In the genomic region with DNA sequence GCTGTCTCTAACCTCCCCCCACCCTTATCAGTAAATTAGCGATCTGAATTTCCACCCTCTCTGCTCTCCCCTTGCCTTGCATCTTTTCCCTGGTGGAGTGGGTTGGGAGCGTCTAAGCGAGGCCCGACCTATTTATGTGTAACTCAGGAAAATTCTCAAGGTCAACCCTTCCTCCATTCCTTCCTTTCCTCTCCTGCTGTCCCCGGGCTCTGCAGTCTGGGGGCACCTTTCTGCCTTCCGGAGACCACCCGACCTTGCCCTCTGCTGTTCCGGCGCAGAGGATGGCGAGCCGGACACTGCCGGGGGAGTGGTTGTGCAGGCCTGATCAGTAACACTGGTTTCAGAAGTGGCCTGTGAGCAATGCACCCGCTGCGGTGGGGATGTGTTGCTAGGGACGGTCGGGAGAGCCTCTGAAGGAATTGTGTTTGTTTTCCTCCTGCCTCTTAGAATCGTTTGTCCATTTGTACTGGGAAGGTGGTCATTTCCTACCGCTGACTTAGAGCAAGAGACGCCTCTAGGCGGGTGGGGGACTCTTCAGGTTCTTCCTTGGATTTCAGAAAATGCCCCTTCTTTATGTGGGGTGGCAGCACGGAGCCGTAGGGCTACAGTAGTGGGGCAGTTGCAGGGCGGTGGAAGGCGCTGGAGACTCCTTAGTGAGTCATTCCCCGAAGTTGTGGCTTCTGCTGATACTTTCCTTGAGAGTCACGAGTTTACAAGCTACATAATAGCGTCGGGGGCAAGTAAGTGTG, we compare ENCODE assay signal across 8 cellular contexts. TPM values are rescaled to one million over a fixed set of nuclear protein-coding genes. Genes with fewer than 3 reads are reported as not detected.
DNase-seq lines count a peak whose midpoint lies in the region; ATAC-seq, FAIRE-seq and TF ChIP-seq lines count a peak whose summit lies in the region.

No MANE protein-coding gene starts in this region.

- no peak overlapping the region for H4K5ac ChIP-seq in H1 (ENCODE audit: insufficient read length, low read depth, low read length)
- H4K5ac ChIP-seq in mesendoderm (ENCODE audit: low read length) = no peak overlapping the region

- peak overlapping the region; percentile 9; the same call in 1 of the 2 replicates for H4K8ac ChIP-seq in H1 (ENCODE audit: extremely low read depth, insufficient read depth, low read length)
- no peak overlapping the region for H4K8ac ChIP-seq in mesendoderm (ENCODE audit: low read depth, low read length)

- H3K79me2 ChIP-seq in H1 (ENCODE audit: control insufficient read depth in 1 of 2, insufficient read depth in 2 of 2, low read length in 2 of 2) = peaks cover 0 to 28% of the 10 kb centered on the region in 2 experiments; a peak in 2 of 4 replicates
- no peaks in the 10 kb centered on the region for H3K79me2 ChIP-seq in mesendoderm (ENCODE audit: control insufficient read depth, insufficient read depth, low read length)

- H3K23me2 ChIP-seq in H1 (ENCODE audit: low read depth, low read length) = peaks cover 10% of the 10 kb centered on the region; the same call in 1 of the 2 replicates

- CTCF ChIA-PET in H1 (lab: Charles Lee; ENCODE audit: partially characterized antibody) = interaction anchor here (1.3 to 2.2 kb wide), 3 partner anchors 14 to 513 kb away, joined by 3 to 8 read pairs (median 3); no protein-coding TSS in a partner anchor

- H3K4ac ChIP-seq in H1 (replicated peaks; ENCODE audit: insufficient read length, low read depth, low read length) (no peak overlapping the region), mesendoderm (ENCODE audit: low read depth, low read length) (no peak overlapping the region)

- H2BK5ac ChIP-seq in H1 (ENCODE audit: low read depth, low read length) (no peak overlapping the region; the same call in 1 of the 2 replicates), mesendoderm (ENCODE audit: low read length) (no peak overlapping the region)

- no peak for TF ChIP-seq RAD21 in H1 (IDR thresholded peaks at IDR 0.05 in 1 of 2, conservative IDR thresholded peaks at IDR 0.05 in 1 of 2; ENCODE audit: low read depth in 2 of 2, low read length in 2 of 2)

- FAIRE-seq in H1 (lab: Jason Lieb, UNC) = no peak

- H3K9me3 ChIP-seq in H1 (ENCODE audit: insufficient read depth in 2 of 2, low read depth in 1 of 2, low read length in 1 of 2) = no peaks in the 10 kb centered on the region

- H2BK15ac ChIP-seq in H1 (ENCODE audit: low read length) = no peak overlapping the region; the same call in 1 of the 2 replicates
- H2BK15ac ChIP-seq in mesendoderm (replicated peaks; ENCODE audit: low read depth) = no peak overlapping the region

- H3K4me3 ChIP-seq in H1 (ENCODE audit: extremely low read depth in 1 of 4, insufficient read depth in 2 of 4, low read depth in 3 of 4, low read length in 4 of 4) (peak overlapping the region; percentile 57 to 84 (median 82)), mesendoderm (ENCODE audit: low read length) (peak overlapping the region; percentile 86)

- no peak overlapping the region for H4K91ac ChIP-seq in H1 (replicated peaks; ENCODE audit: insufficient read length, low read length)

- H2BK20ac ChIP-seq in H1 (ENCODE audit: low read length) = no peak overlapping the region

- H3K18ac ChIP-seq in H1 (ENCODE audit: extremely low read depth, low read length) (no peak overlapping the region; the same call in 1 of the 2 replicates), mesendoderm (ENCODE audit: low read length) (peak overlapping the region; percentile 9)

- peak overlapping the region; percentile 15; the same call in 1 of the 2 replicates for H2AFZ ChIP-seq in H1 (ENCODE audit: low read length)

- H4K20me1 ChIP-seq in H1 (replicated peaks in 1 of 2; ENCODE audit: control insufficient read depth in 1 of 2, insufficient read depth in 2 of 2, low read length in 2 of 2) = no peaks in the 10 kb centered on the region

- no peak overlapping the region for H2BK120ac ChIP-seq in H1 (replicated peaks; ENCODE audit: low read depth, low read length)
- H2BK120ac ChIP-seq in mesendoderm (ENCODE audit: low read depth, low read length) = no peak overlapping the region

- H3K27me3 ChIP-seq in H1 (replicated peaks in 1 of 4; ENCODE audit: control insufficient read depth in 3 of 4, extremely low read depth in 1 of 4, insufficient read depth in 3 of 4, low read length in 3 of 4) (no peaks in the 10 kb centered on the region), mesendoderm (ENCODE audit: insufficient read depth, low read length, poor library complexity) (no peaks in the 10 kb centered on the region)

- peaks cover 3 to 11% (median 6%) of the 10 kb centered on the region in 4 experiments; a peak in 4 of 7 replicates for H3K4me1 ChIP-seq in H1 (replicated peaks in 1 of 4; ENCODE audit: control insufficient read depth in 3 of 4, insufficient read depth in 4 of 4, low read length in 3 of 4)
- H3K4me1 ChIP-seq in mesendoderm (ENCODE audit: control insufficient read depth, low read depth, low read length) = peaks cover 2% of the 10 kb centered on the region

- peak overlapping the region; percentile 49 for H3K56ac ChIP-seq in H1 (replicated peaks; ENCODE audit: insufficient read length, low read depth, low read length)
- H3K56ac ChIP-seq in mesendoderm (ENCODE audit: low read length) = peak overlapping the region; percentile 87

- H3K27ac ChIP-seq in H1 (ENCODE audit: low read depth, low read length) (no peak overlapping the region), mesendoderm (ENCODE audit: low read depth, low read length) (peak overlapping the region; percentile 13)

- no peak for TF ChIP-seq CTCF in H1 (IDR thresholded peaks at IDR 0.05; ENCODE audit: control extremely low read depth in 1 of 3, insufficient read depth in 1 of 3, low read depth in 1 of 3, low read length in 3 of 3)

- H3K36me3 ChIP-seq in H1 (ENCODE audit: control insufficient read depth in 2 of 4, insufficient read depth in 4 of 4, low read length in 3 of 4) (no peaks in the 10 kb centered on the region), mesendoderm (ENCODE audit: control insufficient read depth, insufficient read depth, low read length) (no peaks in the 10 kb centered on the region)

- no peak; a peak in 1 of 3 replicates for TF ChIP-seq POLR2A in H1 (IDR thresholded peaks at IDR 0.05; ENCODE audit: control extremely low read depth in 1 of 2, low read depth in 2 of 2, low read length in 2 of 2)

- peak overlapping the region; percentile 75 to 86 for H3K4me2 ChIP-seq in H1 (ENCODE audit: insufficient read depth in 1 of 2, low read depth in 2 of 2, low read length in 2 of 2)
- H3K4me2 ChIP-seq in mesendoderm (ENCODE audit: low read length) = peak overlapping the region; percentile 49

- H3K14ac ChIP-seq in H1 (ENCODE audit: insufficient read length) = no peak overlapping the region

- H3K9ac ChIP-seq in H1 (replicated peaks in 1 of 4; ENCODE audit: extremely low read depth in 1 of 4, low read depth in 3 of 4, low read length in 3 of 4) = peak overlapping the region in 3 of 4 experiments; percentile 15 to 67 (median 15); a peak in 4 of 7 replicates
- H3K9ac ChIP-seq in mesendoderm (ENCODE audit: low read length) = peak overlapping the region; percentile 76

- peak; percentile 32 for ATAC-seq in HG02588 (IDR thresholded peaks at IDR 0.05; ENCODE audit: unreplicated experiment)

- WGBS in H1 (ENCODE audit: extremely low coverage in 1 of 2, insufficient coverage in 1 of 2, insufficient read length in 1 of 2, insufficient replicate concordance in 2 of 2, low coverage in 1 of 2, low lambda C conversion rate in 2 of 2, missing lambda C conversion rate in 1 of 2), 2 experiments = 2% methylated on average over 28 of the region's 28 CpGs; no CpG with 5 or more reads in 1 of the 2 experiments
- no CpG with 5 or more reads among the region's 28 CpGs for WGBS in mesendoderm (ENCODE audit: extremely low coverage, insufficient coverage, low lambda C conversion rate)

- H3K79me1 ChIP-seq in H1 (ENCODE audit: low read depth, low read length) (no peaks in the 10 kb centered on the region), mesendoderm (ENCODE audit: low read length) (peaks cover 5% of the 10 kb centered on the region)

- POLR2A ChIA-PET in H1 (lab: Charles Lee; ENCODE audit: partially characterized antibody) = interaction anchor here (0.8 to 2.2 kb wide), 6 partner anchors 8 to 197 kb away, joined by 3 to 8 read pairs (median 3); no protein-coding TSS in a partner anchor

- no peak overlapping the region for H2AK5ac ChIP-seq in H1 (ENCODE audit: low read depth, low read length)
- H2AK5ac ChIP-seq in mesendoderm (ENCODE audit: low read length) = no peak overlapping the region

- no peak overlapping the region for H2BK12ac ChIP-seq in H1 (ENCODE audit: low read depth, low read length)

- no peak overlapping the region for H3K23ac ChIP-seq in H1 (ENCODE audit: insufficient read length)
- no peak overlapping the region for H3K23ac ChIP-seq in mesendoderm (ENCODE audit: low read length)

- peak; percentile 35 for DNase-seq in NCI-H2171 treated with DMSO at 0.1 percent for 48 hours (lab: John Stamatoyannopoulos, UW)
- no peak for DNase-seq in NCI-H2171 (lab: John Stamatoyannopoulos, UW)
- DNase-seq in NCI-H146 treated with DMSO at 0.1 percent for 48 hours (lab: John Stamatoyannopoulos, UW; ENCODE audit: unreplicated experiment) = peak; percentile 31
- peak; percentile 20 for DNase-seq in activated CD4-positive, alpha-beta T cell treated with anti-CD3 and anti-CD28 coated beads, Interleukin-2, amount 50 U/mL, for 1 hour
- peak in 1 of 2 experiments; percentile 66 for DNase-seq in H1 (ENCODE audit: low read depth in 1 of 2, low spot score in 2 of 2)
- peak; percentile 78 for DNase-seq in mesendoderm
- DNase-seq in stimulated activated CD8-positive, alpha-beta memory T cell treated with anti-CD3 and anti-CD28 coated beads, Interleukin-7, amount 100 ng/mL, for 4 hours (ENCODE audit: low read depth in 2 of 2) = peak; percentile 10 to 33

- no peak for TF ChIP-seq EP300 in H1 (IDR thresholded peaks at IDR 0.05; ENCODE audit: borderline replicate concordance in 1 of 2, low read depth in 2 of 2, low read length in 2 of 2)

TF ChIP-seq in H1, 55 proteins besides CTCF, POLR2A, EP300 and RAD21 (continues in another document):
- TF ChIP-seq, protein P1, sequence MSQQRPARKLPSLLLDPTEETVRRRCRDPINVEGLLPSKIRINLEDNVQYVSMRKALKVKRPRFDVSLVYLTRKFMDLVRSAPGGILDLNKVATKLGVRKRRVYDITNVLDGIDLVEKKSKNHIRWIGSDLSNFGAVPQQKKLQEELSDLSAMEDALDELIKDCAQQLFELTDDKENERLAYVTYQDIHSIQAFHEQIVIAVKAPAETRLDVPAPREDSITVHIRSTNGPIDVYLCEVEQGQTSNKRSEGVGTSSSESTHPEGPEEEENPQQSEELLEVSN (IDR thresholded peaks at IDR 0.05) = no peak
- TF ChIP-seq ASH2L (IDR thresholded peaks at IDR 0.05; ENCODE audit: low read length) = no peak

RNA-seq across cellular contexts. Expression of a gene that starts 0.5 kb away (rescaled TPM):
- total RNA-seq in H1 (2021; fragmentation: NEBNext Ultra II Directional; extraction: Animal tissue kit (Norgen Biotek cat#: 25700)) = 124 and 133 TPM in 2 replicates
- polyA plus RNA-seq in H1 (2011; rRNA removed) = 201 and 257 TPM in 2 replicates
- polyA plus RNA-seq in H1 (2011; cell fraction: cytosol; rRNA removed) = 134 TPM
- polyA plus RNA-seq in H1 (2011; cell fraction: nucleus; rRNA removed) = 177 TPM
- polyA plus RNA-seq in H1 (2012, experiment 1 of 2) = 118 to 165 TPM (median 159 TPM) in 4 replicates
- 285 TPM for polyA plus RNA-seq in H1 (2012, experiment 2 of 2)
- 439 TPM for polyA plus RNA-seq in H1 (2013, experiment 1 of 2)
- polyA plus RNA-seq in H1 (2013, experiment 2 of 2) = 378 TPM
- 48.7 and 52.1 TPM in 2 replicates for polyA minus RNA-seq in H1 (2011; rRNA and poly(A)+ RNA removed)
- polyA minus RNA-seq in H1 (2011; cell fraction: cytosol; rRNA and poly(A)+ RNA removed) = 41.5 TPM
- 54.9 TPM for polyA minus RNA-seq in H1 (2011; cell fraction: nucleus; rRNA and poly(A)+ RNA removed)
- polyA plus RNA-seq in mesendoderm (2013, experiment 1 of 2) = 174 TPM
- polyA plus RNA-seq in mesendoderm (2013, experiment 2 of 2) = 169 TPM
